In genomic region chr2:182608181-182608845, GRCh38 we compare ENCODE assay signal across 24 cellular contexts.
"Had no signal": no experiment of that assay in that cellular context is flagged by ENCODE, and none has a peak within 500 bp of the region (broad histone marks: within the 10 kb centered on the region; RNA-seq: fewer than 3 reads in every experiment).

No MANE protein-coding gene starts in this region.

- H3K36me3 ChIP-seq: SJCRH30 had no signal

- H3K4me3 ChIP-seq: SJCRH30 had no signal

- FAIRE-seq: HepG2 had no signal

- ATAC-seq: HepG2, Panc1, PC-3, SK-N-SH treated with all-trans-retinoic acid at 6 μM for 48 hours had no signal

- H3K27ac ChIP-seq: KMS-11, RWPE1, SJCRH30 had no signal

- H3K4me1 ChIP-seq: SJCRH30 had no signal

- H3K9ac ChIP-seq: KMS-11 had no signal

- DNase-seq: IMR-90; Kasumi-1; MM.1S; NCI-H1092 treated with DMSO at 0.1 percent for 48 hours; NCI-H1436; NCI-H187; NCI-H2029; NCI-H2081 treated with DMSO at 0.1 percent for 48 hours; NCI-H2171; NCI-H226; NCI-H446; NCI-H510A; NCI-H524 treated with DMSO at 0.1 percent for 48 hours; NCI-H69; NCI-H774; NK-92 treated with Interleukin-12 subunit alpha and Interleukin-12 subunit beta, amount 100 ng/mL, for 24 hours; PC-3; SHP77 treated with DMSO at 0.1 percent for 48 hours; SJCRH30 had no signal

- H3K4me2 ChIP-seq: KMS-11 had no signal

- H3K27me3 ChIP-seq: SJCRH30 had no signal
